Comparison of ENCODE assay signal across 14 cellular contexts in genomic region chr5:148841519-148841918, GRCh38.
"Had no signal": no experiment of that assay in that cellular context is flagged by ENCODE, and none has a peak within 500 bp of the region (broad histone marks: within the 10 kb centered on the region; RNA-seq: fewer than 3 reads in every experiment).

No MANE protein-coding gene starts in this region.

- H3K27ac ChIP-seq: esophagus muscularis mucosa, ovary, thyroid gland had no signal

- H3K27me3 ChIP-seq: esophagus muscularis mucosa, ovary, thyroid gland had no signal

- H3K4me1 ChIP-seq: thyroid gland had no signal

- ATAC-seq: stimulated activated memory B cell treated with anti-CD40 and anti-IgM and Interleukin-4, amounts not matched to agents 10 μg/mL and 1 μg/mL and 100 μg/mL, for 72 hours had no signal

- H3K36me3 ChIP-seq: esophagus muscularis mucosa, ovary, thyroid gland had no signal

- H3K4me3 ChIP-seq: esophagus muscularis mucosa, ovary, thyroid gland had no signal

- DNase-seq: activated CD4-positive, alpha-beta memory T cell treated with anti-CD3 and anti-CD28 coated beads, Interleukin-2, amount 10 ng/mL, durations not matched to agents 7 days and 5 days; activated CD4-positive, alpha-beta T cell treated with anti-CD3 and anti-CD28 coated beads for 4 hours; activated gamma-delta T cell; activated T-cell treated with anti-CD3 and anti-CD28 coated beads, Interleukin-2, amount 50 U/mL, for 48 hours; amniotic stem cell; foreskin fibroblast; glutamatergic neuron; midbrain; ovary; stimulated activated CD4-positive, alpha-beta T cell treated with anti-CD3 and anti-CD28 coated beads, Interleukin-12 subunit alpha, Interleukin-12 subunit beta, amount 100 ng/mL, for 4 hours; stimulated activated CD4-positive, alpha-beta T cell treated with anti-CD3 and anti-CD28 coated beads, Interleukin-2, amount 100 ng/mL, for 24 hours; thyroid gland had no signal

- H3K9me3 ChIP-seq: esophagus muscularis mucosa, ovary, thyroid gland had no signal
